Comparison of ENCODE assay signal across 8 cellular contexts in the genomic region with DNA sequence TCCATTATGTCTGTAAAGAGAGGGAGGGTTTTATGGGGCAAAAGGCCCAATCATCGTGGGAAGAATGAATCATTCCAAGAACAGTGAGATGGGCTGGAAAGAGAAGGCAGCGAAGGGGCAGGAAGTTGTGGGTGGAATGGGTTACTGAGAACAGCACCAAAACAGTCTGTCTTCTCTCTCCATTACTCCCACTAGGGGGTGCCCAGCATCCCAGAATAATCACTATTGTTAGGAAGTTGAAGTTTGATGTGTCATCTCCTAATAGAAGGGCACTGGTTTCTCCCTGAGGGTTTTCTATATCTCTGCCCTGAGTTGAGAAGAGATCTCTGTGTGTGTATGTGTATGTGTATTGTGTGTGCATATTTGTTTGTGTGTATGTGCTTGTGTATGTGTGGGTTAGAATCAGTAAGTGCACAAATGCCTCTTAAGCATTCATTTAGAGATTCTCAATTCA.
DNase-seq lines count a peak whose midpoint lies in the region; ATAC-seq, FAIRE-seq and TF ChIP-seq lines count a peak whose summit lies in the region.

No MANE protein-coding gene starts in this region.

- peak; percentile 5 for DNase-seq in NCI-H2107 treated with DMSO at 0.1 percent for 48 hours (lab: John Stamatoyannopoulos, UW; ENCODE audit: unreplicated experiment)
- no peak for DNase-seq in NCI-H2107 (lab: John Stamatoyannopoulos, UW)
- peak; percentile 83 for DNase-seq in HTR-8/SVneo (ENCODE audit: insufficient read length, low spot score)
- peak; percentile 78 for DNase-seq in SW480 (ENCODE audit: low spot score)
- DNase-seq in cerebellar cortex (ENCODE audit: low spot score), result peak; percentile 70
- peak; percentile 62 for DNase-seq in lung (ENCODE audit: low spot score)
- DNase-seq in stimulated activated CD8-positive, alpha-beta memory T cell treated with anti-CD3 and anti-CD28 coated beads, Interleukin-4, amount 100 ng/mL, for 24 hours (ENCODE audit: low read depth), result peak; percentile 52

- H3K36me3 ChIP-seq in lung (ENCODE audit: control insufficient read depth in 2 of 2, insufficient read depth in 2 of 2, low read length in 2 of 2), result no peaks in the 10 kb centered on the region

- peak; percentile 21 for TF ChIP-seq CTCF in lung (IDR thresholded peaks at IDR 0.05; ENCODE audit: control extremely low read depth, extremely low read depth)

- H3K9me3 ChIP-seq in lung (ENCODE audit: control insufficient read depth in 2 of 2, insufficient read depth in 1 of 2, low read length in 1 of 2), result no peaks in the 10 kb centered on the region

- no peak overlapping the region for H3K4me3 ChIP-seq in lung

- ATAC-seq in GM21528 (IDR thresholded peaks at IDR 0.05; ENCODE audit: low FRiP score, unreplicated experiment), result peak; percentile 87
- peak; percentile 70 for ATAC-seq in lung (ENCODE audit: insufficient read depth, low FRiP score)

- H3K27me3 ChIP-seq in lung (ENCODE audit: control insufficient read depth, insufficient read depth), result no peaks in the 10 kb centered on the region

- H3K4me1 ChIP-seq in lung (ENCODE audit: control insufficient read depth in 2 of 2, insufficient read depth in 2 of 2, low read length in 2 of 2), result peaks cover 13 to 49% of the 10 kb centered on the region in 2 donors

- peak overlapping the region in 1 of 2 donors; percentile 76 for H3K27ac ChIP-seq in lung (ENCODE audit: low read depth in 1 of 2, low read length in 1 of 2)

- peak; percentile 88 for FAIRE-seq in HTR-8/SVneo (lab: Jason Lieb, UNC)

- WGBS in lung, 2 donors, result 2 to 13% methylated on average over 2 of the region's 2 CpGs
